1 cellular context compared by ENCODE assay signal in genomic region chr3:37899101-37899707, GRCh38.
TF ChIP-seq lines count a peak whose summit lies in the region.

No MANE protein-coding gene starts in this region.

TF ChIP-seq in K562, 482 proteins besides CTCF, POLR2A, EP300 and RAD21 (continued from another document):
- TF ChIP-seq MYC (IDR thresholded peaks at IDR 0.05; ENCODE audit: low read depth, low read length), result no peak
- no peak for TF ChIP-seq MYC (CRISPR knock-in tag; IDR thresholded peaks at IDR 0.05; ENCODE audit: borderline replicate concordance, low read depth)
- no peak for TF ChIP-seq FOXK2 (conservative IDR thresholded peaks at IDR 0.05 in 1 of 2, IDR thresholded peaks at IDR 0.05 in 1 of 2; ENCODE audit: low read depth in 2 of 2)
